In the genomic region with DNA sequence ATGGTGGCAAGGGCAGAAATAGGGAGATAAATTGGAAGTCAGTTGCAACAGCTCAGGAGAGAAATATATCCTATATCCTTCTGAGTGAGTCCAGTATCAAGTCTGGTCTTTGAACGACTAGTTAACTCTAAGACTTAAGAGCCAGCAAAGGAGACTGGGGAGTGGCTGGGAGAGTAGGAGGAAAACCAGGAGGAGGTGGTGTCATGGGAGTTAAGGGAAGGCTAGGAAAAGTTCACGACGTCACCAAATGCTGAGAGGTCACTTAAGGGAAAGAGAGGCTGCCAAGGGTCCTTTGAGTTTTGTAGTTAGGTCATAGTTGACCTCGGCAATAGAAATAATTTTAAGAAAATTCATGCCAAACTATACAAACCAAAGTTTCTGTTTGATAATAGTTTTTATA, we compare ENCODE assay signal across 19 cellular contexts. TPM values are rescaled to one million over a fixed set of nuclear protein-coding genes. Genes with fewer than 3 reads are reported as not detected.
"Had no signal": no experiment of that assay in that cellular context is flagged by ENCODE, and none has a peak within 500 bp of the region (broad histone marks: within the 10 kb centered on the region; RNA-seq: fewer than 3 reads in every experiment).

No MANE protein-coding gene starts in this region.

- H3K9me3 Mint-ChIP-seq: activated CD4-positive, alpha-beta T cell treated with anti-CD3 and anti-CD28 coated beads, Interleukin-2, amount 10 ng/mL, durations not matched to agents 24 days and 14 days; activated naive CD4-positive, alpha-beta T cell treated with anti-CD3 and anti-CD28 coated beads, Interleukin-2, amount 50 U/mL, for 72 hours; memory B cell; naive thymus-derived CD4-positive, alpha-beta T cell had no signal

- H3K4me3 Mint-ChIP-seq: activated CD4-positive, alpha-beta T cell treated with anti-CD3 and anti-CD28 coated beads, Interleukin-2, amount 10 ng/mL, durations not matched to agents 24 days and 14 days; memory B cell; naive thymus-derived CD4-positive, alpha-beta T cell had no signal

- H3K27ac Mint-ChIP-seq: activated CD4-positive, alpha-beta T cell treated with anti-CD3 and anti-CD28 coated beads, Interleukin-2, amount 10 ng/mL, durations not matched to agents 24 days and 14 days; memory B cell had no signal

- ATAC-seq: activated naive CD4-positive, alpha-beta T cell treated with anti-CD3 and anti-CD28 coated beads, Interleukin-2, amount 50 U/mL, for 72 hours; left lobe of liver; mucosa of descending colon; naive thymus-derived CD4-positive, alpha-beta T cell had no signal

- H3K27me3 Mint-ChIP-seq: activated CD4-positive, alpha-beta T cell treated with anti-CD3 and anti-CD28 coated beads, Interleukin-2, amount 10 ng/mL, durations not matched to agents 24 days and 14 days; memory B cell; naive thymus-derived CD4-positive, alpha-beta T cell had no signal

- DNase-seq: activated CD4-positive, alpha-beta T cell treated with anti-CD3 and anti-CD28 coated beads, Interleukin-2, amount 10 ng/mL, durations not matched to agents 24 days and 14 days; activated effector memory CD4-positive, alpha-beta T cell treated with Interleukin-2 at 50 U/mL for 16 hours; activated T-cell treated with anti-CD3 and anti-CD28 coated beads for 4 hours; anterior cingulate cortex; cerebellar nuclear complex; effector CD8-positive, alpha-beta T cell; foreskin melanocyte; islet precursor cell; mucosa of descending colon; naive thymus-derived CD4-positive, alpha-beta T cell; stimulated activated CD4-positive, alpha-beta T cell treated with anti-CD3 and anti-CD28 coated beads, Interleukin-4, amount 100 ng/mL, for 24 hours; stomach; T-helper 2 cell had no signal

RNA-seq across cellular contexts. Expression of a gene that starts 46.0 kb away (rescaled TPM):
- total RNA-seq: activated CD4-positive, alpha-beta T cell treated with anti-CD3 and anti-CD28 coated beads, Interleukin-2, amount 10 ng/mL, durations not matched to agents 24 days and 14 days; left lobe of liver; renal cortical epithelial cell; SJSA1; skeletal muscle tissue had no signal
